In genomic region chr12:57479043-57479375, GRCh38 we compare ENCODE assay signal across 1 cellular context.
TF ChIP-seq lines count a peak whose summit lies in the region.

No MANE protein-coding gene starts in this region.

TF ChIP-seq in HEK293T, 16 proteins besides CTCF, POLR2A, EP300 and RAD21 (continued from another document):
- no peak for TF ChIP-seq PKNOX1 (IDR thresholded peaks at IDR 0.05)
